8 cellular contexts compared by ENCODE assay signal in the genomic region with DNA sequence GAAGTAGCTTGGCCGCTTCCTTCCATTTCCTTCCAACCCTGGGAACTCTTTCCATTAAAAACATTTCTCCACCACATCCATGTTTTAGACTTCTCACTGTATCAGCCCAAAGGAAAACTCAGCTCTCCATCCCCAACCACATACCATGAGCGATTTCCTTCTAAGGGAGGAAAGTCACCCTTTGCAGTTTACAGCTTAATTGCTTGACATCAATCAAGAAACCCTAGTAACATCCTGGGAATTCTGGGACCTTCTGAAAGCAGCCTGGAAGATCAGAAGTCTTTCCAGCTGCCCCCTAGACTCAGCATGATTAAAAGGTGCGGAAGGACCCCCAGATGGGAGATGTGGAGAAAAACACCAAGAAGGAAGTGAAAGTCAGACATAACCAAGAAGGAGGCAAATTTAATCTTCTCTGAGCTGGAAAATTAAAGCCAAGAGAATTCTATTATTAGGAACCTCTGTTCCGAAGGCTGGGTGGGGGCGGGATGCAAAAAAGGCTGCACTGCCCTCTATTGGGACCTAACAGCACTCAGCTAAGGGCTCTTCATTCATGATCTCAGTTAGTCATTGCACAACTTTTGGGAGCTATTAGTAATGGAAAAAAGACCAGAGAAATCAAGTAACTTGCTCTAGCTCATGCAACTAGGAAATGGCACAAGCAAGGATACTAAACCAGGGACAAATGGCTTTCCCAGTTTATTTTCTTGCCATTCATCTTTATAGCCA.
DNase-seq lines count a peak whose midpoint lies in the region; TF ChIP-seq lines count a peak whose summit lies in the region.

No MANE protein-coding gene starts in this region.

- H3K27me3 ChIP-seq in adipocyte (replicated peaks; ENCODE audit: control insufficient read depth, insufficient read depth, low read length) (no peaks in the 10 kb centered on the region), right atrium auricular region (no peaks in the 10 kb centered on the region), skeletal muscle satellite cell (ENCODE audit: control insufficient read depth, insufficient read depth, low read length) (no peaks in the 10 kb centered on the region)

- TF ChIP-seq CTCF in right atrium auricular region (IDR thresholded peaks at IDR 0.05), result peak; percentile 52 to 83

- H3K4me1 ChIP-seq in adipocyte (ENCODE audit: control insufficient read depth, insufficient read depth, low read length) (peaks cover 28% of the 10 kb centered on the region), right atrium auricular region (peaks cover 0 to 17% of the 10 kb centered on the region in 2 donors), skeletal muscle satellite cell (ENCODE audit: control insufficient read depth, insufficient read depth, low read length) (peaks cover 23% of the 10 kb centered on the region)

- H3K4me3 ChIP-seq in adipocyte (ENCODE audit: low read length) (peak overlapping the region; percentile 14), right atrium auricular region (no peak overlapping the region), skeletal muscle satellite cell (ENCODE audit: low read length) (no peak overlapping the region)

- H3K9ac ChIP-seq in adipocyte (ENCODE audit: low read length) (peak overlapping the region; percentile 43), skeletal muscle satellite cell (ENCODE audit: low read depth, low read length) (no peak overlapping the region)

- H3K9me3 ChIP-seq in adipocyte (ENCODE audit: control insufficient read depth, low read length) (no peaks in the 10 kb centered on the region), right atrium auricular region (no peaks in the 10 kb centered on the region), skeletal muscle satellite cell (replicated peaks; ENCODE audit: low read length) (no peaks in the 10 kb centered on the region)

- H3K36me3 ChIP-seq in adipocyte (ENCODE audit: control insufficient read depth, insufficient read depth, low read length, severe bottlenecking) (no peaks in the 10 kb centered on the region), right atrium auricular region (no peaks in the 10 kb centered on the region), skeletal muscle satellite cell (ENCODE audit: insufficient read depth, low read length) (no peaks in the 10 kb centered on the region)

- H3K4me2 ChIP-seq in skeletal muscle satellite cell (ENCODE audit: low read length), result peak overlapping the region; percentile 27

- DNase-seq in DMS 273 (lab: John Stamatoyannopoulos, UW; ENCODE audit: unreplicated experiment), result peak; percentile 70
- DNase-seq in DMS 273 treated with DMSO at 0.1 percent for 48 hours (lab: John Stamatoyannopoulos, UW), result no peak
- DNase-seq in LoVo (ENCODE audit: low spot score), result peak; percentile 38
- DNase-seq in adipocyte (ENCODE audit: low read depth), result peak; percentile 96
- peak; percentile 86 for DNase-seq in right atrium auricular region (ENCODE audit: low spot score)
- DNase-seq in stimulated activated naive CD4-positive, alpha-beta T cell treated with Interleukin-2 at 50 U/mL for 16 hours (lab: John Stamatoyannopoulos, UW), result no peak
- DNase-seq in GM19238 (ENCODE audit: insufficient read length, low spot score), result no peak

- H3K27ac ChIP-seq in right atrium auricular region, result peak overlapping the region; percentile 68 to 84

Comparison
In these comparisons a context has a peak if more than half of its experiments do, and no peak if none do; other contexts are left out.
1. DNase-seq: peak in DMS 273 (single experiment), LoVo (single experiment), adipocyte (single experiment) and right atrium auricular region (single experiment); none in DMS 273 treated with DMSO at 0.1 percent for 48 hours (single experiment), stimulated activated naive CD4-positive, alpha-beta T cell treated with Interleukin-2 at 50 U/mL for 16 hours (single experiment) and GM19238 (single experiment).